In genomic region chr11:65540290-65541092, GRCh38 we compare ENCODE assay signal across 1 cellular context.
TF ChIP-seq lines count a peak whose summit lies in the region.

No MANE protein-coding gene starts in this region.

TF ChIP-seq in K562, 482 proteins besides CTCF, POLR2A, EP300 and RAD21 (continued from another document and continues in another):
- TF ChIP-seq ZBTB2 (IDR thresholded peaks at IDR 0.05) (peak; percentile 74), ZNF133 (CRISPR knock-in tag; IDR thresholded peaks at IDR 0.05) (no peak), CTBP1 (IDR thresholded peaks at IDR 0.05; ENCODE audit: borderline replicate concordance) (0 out of 2 replicates have a peak, but pooled peaks have one; percentile 73), ZNF146 (CRISPR knock-in tag; IDR thresholded peaks at IDR 0.05; ENCODE audit: unreplicated experiment) (no peak), MAZ (CRISPR knock-in tag; conservative IDR thresholded peaks at IDR 0.05 in 1 of 2, IDR thresholded peaks at IDR 0.05 in 1 of 2) (peak; percentile 89 to 92), REST (CRISPR knock-in tag; IDR thresholded peaks at IDR 0.05; ENCODE audit: low read depth) (no peak), HDAC2 (IDR thresholded peaks at IDR 0.05) (peak; percentile 69), ZNF79 (CRISPR knock-in tag; IDR thresholded peaks at IDR 0.05; ENCODE audit: low read depth) (no peak), ZFP36 (IDR thresholded peaks at IDR 0.05; ENCODE audit: low read depth, low read length, partially characterized antibody) (no peak), GATAD2B (IDR thresholded peaks at IDR 0.05; ENCODE audit: borderline replicate concordance) (peak; percentile 44; the same call in 1 of the 2 replicates), KLF1 (tag; IDR thresholded peaks at IDR 0.05) (0 out of 2 replicates have a peak, but pooled peaks have one; percentile 22), FIP1L1 (IDR thresholded peaks at IDR 0.05; ENCODE audit: low read depth, low read length, poor library complexity, severe bottlenecking) (peak; percentile 84), ZBTB9 (CRISPR knock-in tag; IDR thresholded peaks at IDR 0.05) (peak; percentile 66; the same call in 1 of the 2 replicates), HNRNPLL (IDR thresholded peaks at IDR 0.05; ENCODE audit: low read depth, low read length, poor library complexity, severe bottlenecking) (no peak), PTBP1 (IDR thresholded peaks at IDR 0.05; ENCODE audit: low read depth, low read length) (no peak), LCOR (CRISPR knock-in tag; IDR thresholded peaks at IDR 0.05) (peak; percentile 26; the same call in 1 of the 2 replicates), CHD2 (IDR thresholded peaks at IDR 0.05; ENCODE audit: low read depth, low read length) (no peak), HNRNPL (IDR thresholded peaks at IDR 0.05; ENCODE audit: low read depth, low read length) (peak; percentile 54; the same call in 1 of the 2 replicates), PHB2 (IDR thresholded peaks at IDR 0.05; ENCODE audit: low read depth) (no peak), TAF9B (IDR thresholded peaks at IDR 0.05; ENCODE audit: partially characterized antibody) (no peak), NCOA4 (IDR thresholded peaks at IDR 0.05; ENCODE audit: partially characterized antibody) (no peak), XRCC5 (IDR thresholded peaks at IDR 0.05; ENCODE audit: low read depth, low read length) (peak; percentile 44; the same call in 1 of the 2 replicates)
- TF ChIP-seq, protein P1, sequence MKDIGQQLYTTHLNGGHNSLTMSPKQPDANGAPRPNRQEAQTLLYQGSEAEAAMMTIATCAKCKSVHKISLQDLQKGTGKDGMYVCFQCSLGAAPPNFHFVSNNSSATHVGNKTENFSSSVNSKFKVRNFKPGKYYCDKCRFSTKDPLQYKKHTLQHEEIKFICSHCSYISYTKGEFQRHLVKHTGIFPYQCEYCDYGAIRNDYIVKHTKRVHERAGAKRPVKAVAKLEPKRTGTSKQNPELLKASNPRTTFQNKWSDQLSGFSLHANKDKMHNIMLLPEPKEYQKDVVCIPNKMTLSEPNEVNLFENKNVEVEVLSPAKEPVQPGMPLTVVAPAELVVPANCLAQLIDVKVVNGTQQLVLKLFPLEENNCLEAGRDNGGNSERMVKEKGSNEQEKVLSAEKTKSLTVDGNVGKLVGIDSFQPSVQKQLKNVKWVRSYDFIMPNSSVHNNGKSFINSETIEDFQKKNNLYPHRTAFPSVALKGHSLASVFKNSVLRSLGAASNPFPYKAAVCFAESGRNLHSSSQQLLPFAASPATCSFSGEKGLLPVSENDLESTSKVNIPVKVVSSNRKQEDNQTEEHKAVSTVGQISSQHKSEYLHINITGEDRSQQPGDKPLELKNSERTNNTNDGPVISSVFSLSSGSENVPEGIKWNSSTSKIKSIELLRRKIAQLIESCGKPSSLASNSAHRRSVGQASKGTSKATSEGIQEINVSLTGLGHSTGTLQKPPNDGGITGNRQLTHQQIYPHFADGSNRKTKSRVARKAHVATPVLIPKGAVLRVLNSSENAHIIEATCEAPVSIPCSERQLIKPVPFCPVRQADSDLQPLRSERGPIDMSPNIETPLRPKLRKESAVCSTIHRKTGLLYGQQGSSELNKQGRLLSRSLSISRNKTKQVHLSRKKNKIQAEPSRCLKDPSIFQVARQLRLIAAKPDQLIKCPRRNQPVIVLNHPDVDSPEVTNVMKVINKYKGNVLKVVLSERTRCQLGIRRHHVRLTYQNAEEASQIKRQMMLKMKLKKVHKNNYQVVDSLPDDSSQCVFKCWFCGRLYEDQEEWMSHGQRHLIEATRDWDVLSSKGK (CRISPR knock-in tag; IDR thresholded peaks at IDR 0.05), result no peak
- TF ChIP-seq, protein P2, sequence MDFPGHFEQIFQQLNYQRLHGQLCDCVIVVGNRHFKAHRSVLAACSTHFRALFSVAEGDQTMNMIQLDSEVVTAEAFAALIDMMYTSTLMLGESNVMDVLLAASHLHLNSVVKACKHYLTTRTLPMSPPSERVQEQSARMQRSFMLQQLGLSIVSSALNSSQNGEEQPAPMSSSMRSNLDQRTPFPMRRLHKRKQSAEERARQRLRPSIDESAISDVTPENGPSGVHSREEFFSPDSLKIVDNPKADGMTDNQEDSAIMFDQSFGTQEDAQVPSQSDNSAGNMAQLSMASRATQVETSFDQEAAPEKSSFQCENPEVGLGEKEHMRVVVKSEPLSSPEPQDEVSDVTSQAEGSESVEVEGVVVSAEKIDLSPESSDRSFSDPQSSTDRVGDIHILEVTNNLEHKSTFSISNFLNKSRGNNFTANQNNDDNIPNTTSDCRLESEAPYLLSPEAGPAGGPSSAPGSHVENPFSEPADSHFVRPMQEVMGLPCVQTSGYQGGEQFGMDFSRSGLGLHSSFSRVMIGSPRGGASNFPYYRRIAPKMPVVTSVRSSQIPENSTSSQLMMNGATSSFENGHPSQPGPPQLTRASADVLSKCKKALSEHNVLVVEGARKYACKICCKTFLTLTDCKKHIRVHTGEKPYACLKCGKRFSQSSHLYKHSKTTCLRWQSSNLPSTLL (IDR thresholded peaks at IDR 0.05), result no peak
- TF ChIP-seq, protein P3, sequence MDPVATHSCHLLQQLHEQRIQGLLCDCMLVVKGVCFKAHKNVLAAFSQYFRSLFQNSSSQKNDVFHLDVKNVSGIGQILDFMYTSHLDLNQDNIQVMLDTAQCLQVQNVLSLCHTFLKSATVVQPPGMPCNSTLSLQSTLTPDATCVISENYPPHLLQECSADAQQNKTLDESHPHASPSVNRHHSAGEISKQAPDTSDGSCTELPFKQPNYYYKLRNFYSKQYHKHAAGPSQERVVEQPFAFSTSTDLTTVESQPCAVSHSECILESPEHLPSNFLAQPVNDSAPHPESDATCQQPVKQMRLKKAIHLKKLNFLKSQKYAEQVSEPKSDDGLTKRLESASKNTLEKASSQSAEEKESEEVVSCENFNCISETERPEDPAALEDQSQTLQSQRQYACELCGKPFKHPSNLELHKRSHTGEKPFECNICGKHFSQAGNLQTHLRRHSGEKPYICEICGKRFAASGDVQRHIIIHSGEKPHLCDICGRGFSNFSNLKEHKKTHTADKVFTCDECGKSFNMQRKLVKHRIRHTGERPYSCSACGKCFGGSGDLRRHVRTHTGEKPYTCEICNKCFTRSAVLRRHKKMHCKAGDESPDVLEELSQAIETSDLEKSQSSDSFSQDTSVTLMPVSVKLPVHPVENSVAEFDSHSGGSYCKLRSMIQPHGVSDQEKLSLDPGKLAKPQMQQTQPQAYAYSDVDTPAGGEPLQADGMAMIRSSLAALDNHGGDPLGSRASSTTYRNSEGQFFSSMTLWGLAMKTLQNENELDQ (CRISPR knock-in tag; IDR thresholded peaks at IDR 0.05; ENCODE audit: borderline replicate concordance), result no peak
- TF ChIP-seq, protein P4, sequence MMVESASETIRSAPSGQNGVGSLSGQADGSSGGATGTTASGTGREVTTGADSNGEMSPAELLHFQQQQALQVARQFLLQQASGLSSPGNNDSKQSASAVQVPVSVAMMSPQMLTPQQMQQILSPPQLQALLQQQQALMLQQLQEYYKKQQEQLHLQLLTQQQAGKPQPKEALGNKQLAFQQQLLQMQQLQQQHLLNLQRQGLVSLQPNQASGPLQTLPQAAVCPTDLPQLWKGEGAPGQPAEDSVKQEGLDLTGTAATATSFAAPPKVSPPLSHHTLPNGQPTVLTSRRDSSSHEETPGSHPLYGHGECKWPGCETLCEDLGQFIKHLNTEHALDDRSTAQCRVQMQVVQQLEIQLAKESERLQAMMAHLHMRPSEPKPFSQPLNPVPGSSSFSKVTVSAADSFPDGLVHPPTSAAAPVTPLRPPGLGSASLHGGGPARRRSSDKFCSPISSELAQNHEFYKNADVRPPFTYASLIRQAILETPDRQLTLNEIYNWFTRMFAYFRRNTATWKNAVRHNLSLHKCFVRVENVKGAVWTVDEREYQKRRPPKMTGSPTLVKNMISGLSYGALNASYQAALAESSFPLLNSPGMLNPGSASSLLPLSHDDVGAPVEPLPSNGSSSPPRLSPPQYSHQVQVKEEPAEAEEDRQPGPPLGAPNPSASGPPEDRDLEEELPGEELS (CRISPR knock-in tag; IDR thresholded peaks at IDR 0.05; ENCODE audit: borderline replicate concordance), result no peak; the same call in 1 of the 2 replicates
- TF ChIP-seq, protein P5, sequence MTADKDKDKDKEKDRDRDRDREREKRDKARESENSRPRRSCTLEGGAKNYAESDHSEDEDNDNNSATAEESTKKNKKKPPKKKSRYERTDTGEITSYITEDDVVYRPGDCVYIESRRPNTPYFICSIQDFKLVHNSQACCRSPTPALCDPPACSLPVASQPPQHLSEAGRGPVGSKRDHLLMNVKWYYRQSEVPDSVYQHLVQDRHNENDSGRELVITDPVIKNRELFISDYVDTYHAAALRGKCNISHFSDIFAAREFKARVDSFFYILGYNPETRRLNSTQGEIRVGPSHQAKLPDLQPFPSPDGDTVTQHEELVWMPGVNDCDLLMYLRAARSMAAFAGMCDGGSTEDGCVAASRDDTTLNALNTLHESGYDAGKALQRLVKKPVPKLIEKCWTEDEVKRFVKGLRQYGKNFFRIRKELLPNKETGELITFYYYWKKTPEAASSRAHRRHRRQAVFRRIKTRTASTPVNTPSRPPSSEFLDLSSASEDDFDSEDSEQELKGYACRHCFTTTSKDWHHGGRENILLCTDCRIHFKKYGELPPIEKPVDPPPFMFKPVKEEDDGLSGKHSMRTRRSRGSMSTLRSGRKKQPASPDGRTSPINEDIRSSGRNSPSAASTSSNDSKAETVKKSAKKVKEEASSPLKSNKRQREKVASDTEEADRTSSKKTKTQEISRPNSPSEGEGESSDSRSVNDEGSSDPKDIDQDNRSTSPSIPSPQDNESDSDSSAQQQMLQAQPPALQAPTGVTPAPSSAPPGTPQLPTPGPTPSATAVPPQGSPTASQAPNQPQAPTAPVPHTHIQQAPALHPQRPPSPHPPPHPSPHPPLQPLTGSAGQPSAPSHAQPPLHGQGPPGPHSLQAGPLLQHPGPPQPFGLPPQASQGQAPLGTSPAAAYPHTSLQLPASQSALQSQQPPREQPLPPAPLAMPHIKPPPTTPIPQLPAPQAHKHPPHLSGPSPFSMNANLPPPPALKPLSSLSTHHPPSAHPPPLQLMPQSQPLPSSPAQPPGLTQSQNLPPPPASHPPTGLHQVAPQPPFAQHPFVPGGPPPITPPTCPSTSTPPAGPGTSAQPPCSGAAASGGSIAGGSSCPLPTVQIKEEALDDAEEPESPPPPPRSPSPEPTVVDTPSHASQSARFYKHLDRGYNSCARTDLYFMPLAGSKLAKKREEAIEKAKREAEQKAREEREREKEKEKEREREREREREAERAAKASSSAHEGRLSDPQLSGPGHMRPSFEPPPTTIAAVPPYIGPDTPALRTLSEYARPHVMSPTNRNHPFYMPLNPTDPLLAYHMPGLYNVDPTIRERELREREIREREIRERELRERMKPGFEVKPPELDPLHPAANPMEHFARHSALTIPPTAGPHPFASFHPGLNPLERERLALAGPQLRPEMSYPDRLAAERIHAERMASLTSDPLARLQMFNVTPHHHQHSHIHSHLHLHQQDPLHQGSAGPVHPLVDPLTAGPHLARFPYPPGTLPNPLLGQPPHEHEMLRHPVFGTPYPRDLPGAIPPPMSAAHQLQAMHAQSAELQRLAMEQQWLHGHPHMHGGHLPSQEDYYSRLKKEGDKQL (CRISPR knock-in tag; IDR thresholded peaks at IDR 0.05; ENCODE audit: borderline replicate concordance), result no peak
- TF ChIP-seq, protein P6, sequence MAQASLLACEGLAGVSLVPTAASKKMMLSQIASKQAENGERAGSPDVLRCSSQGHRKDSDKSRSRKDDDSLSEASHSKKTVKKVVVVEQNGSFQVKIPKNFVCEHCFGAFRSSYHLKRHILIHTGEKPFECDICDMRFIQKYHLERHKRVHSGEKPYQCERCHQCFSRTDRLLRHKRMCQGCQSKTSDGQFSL (CRISPR knock-in tag; IDR thresholded peaks at IDR 0.05), result no peak
- TF ChIP-seq, protein P6 (tag; IDR thresholded peaks at IDR 0.05), result no peak
